Comparison of ENCODE assay signal across 1 cellular context in the genomic region with DNA sequence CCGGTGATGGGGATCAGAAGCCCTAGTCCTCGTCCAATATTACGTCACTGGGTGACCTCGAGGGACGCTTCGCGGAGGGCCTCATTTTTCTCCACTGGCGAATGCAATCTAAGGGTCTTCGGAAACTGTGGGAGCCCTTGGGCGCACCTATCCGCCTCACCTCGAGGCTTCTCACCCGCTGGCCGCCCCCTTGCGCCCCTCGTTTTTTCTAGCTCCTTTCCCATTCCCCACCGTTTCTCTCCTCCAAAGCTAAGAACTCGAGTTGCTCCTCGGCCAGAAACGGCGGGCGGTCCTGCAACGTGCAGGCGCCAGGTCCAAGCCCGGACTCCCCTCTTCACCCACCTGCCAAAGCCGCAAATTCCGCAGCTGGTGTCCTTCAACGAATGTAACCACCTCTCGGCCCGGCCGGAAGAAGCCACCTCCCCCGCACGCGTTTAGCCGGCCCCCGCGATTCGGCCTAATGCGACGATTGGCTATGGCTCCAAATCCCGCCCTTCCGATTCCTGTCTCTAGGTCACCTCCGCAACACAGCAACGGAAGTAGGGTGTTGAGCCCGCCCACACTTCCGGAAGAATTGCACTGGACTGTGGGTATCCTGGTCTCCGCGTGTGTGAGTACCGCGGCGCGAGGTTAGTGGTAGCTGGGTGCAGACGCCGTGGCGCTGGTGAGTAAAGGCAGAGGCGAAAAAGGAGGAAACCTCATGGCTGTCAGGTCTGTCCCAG.
TF ChIP-seq lines count a peak whose summit lies in the region.

A gene with protein sequence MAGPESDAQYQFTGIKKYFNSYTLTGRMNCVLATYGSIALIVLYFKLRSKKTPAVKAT (minus strand): TSS at position 409 of the 722 bp plus-strand sequence. CDS start 4,018 bp downstream, outside the sequence.
A gene with protein sequence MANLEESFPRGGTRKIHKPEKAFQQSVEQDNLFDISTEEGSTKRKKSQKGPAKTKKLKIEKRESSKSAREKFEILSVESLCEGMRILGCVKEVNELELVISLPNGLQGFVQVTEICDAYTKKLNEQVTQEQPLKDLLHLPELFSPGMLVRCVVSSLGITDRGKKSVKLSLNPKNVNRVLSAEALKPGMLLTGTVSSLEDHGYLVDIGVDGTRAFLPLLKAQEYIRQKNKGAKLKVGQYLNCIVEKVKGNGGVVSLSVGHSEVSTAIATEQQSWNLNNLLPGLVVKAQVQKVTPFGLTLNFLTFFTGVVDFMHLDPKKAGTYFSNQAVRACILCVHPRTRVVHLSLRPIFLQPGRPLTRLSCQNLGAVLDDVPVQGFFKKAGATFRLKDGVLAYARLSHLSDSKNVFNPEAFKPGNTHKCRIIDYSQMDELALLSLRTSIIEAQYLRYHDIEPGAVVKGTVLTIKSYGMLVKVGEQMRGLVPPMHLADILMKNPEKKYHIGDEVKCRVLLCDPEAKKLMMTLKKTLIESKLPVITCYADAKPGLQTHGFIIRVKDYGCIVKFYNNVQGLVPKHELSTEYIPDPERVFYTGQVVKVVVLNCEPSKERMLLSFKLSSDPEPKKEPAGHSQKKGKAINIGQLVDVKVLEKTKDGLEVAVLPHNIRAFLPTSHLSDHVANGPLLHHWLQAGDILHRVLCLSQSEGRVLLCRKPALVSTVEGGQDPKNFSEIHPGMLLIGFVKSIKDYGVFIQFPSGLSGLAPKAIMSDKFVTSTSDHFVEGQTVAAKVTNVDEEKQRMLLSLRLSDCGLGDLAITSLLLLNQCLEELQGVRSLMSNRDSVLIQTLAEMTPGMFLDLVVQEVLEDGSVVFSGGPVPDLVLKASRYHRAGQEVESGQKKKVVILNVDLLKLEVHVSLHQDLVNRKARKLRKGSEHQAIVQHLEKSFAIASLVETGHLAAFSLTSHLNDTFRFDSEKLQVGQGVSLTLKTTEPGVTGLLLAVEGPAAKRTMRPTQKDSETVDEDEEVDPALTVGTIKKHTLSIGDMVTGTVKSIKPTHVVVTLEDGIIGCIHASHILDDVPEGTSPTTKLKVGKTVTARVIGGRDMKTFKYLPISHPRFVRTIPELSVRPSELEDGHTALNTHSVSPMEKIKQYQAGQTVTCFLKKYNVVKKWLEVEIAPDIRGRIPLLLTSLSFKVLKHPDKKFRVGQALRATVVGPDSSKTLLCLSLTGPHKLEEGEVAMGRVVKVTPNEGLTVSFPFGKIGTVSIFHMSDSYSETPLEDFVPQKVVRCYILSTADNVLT (N-terminal part only) (plus strand): TSS at position 560 of the 722 bp plus-strand sequence. CDS start 1,801 bp downstream, outside the sequence.

TF ChIP-seq in HepG2, 621 proteins besides CTCF, POLR2A, EP300 and RAD21 (continued from another document and continues in another):
- TF ChIP-seq, protein P1, sequence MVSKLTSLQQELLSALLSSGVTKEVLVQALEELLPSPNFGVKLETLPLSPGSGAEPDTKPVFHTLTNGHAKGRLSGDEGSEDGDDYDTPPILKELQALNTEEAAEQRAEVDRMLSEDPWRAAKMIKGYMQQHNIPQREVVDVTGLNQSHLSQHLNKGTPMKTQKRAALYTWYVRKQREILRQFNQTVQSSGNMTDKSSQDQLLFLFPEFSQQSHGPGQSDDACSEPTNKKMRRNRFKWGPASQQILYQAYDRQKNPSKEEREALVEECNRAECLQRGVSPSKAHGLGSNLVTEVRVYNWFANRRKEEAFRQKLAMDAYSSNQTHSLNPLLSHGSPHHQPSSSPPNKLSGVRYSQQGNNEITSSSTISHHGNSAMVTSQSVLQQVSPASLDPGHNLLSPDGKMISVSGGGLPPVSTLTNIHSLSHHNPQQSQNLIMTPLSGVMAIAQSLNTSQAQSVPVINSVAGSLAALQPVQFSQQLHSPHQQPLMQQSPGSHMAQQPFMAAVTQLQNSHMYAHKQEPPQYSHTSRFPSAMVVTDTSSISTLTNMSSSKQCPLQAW (CRISPR knock-in tag; IDR thresholded peaks at IDR 0.05): peak; percentile 83
- TF ChIP-seq, protein P2, sequence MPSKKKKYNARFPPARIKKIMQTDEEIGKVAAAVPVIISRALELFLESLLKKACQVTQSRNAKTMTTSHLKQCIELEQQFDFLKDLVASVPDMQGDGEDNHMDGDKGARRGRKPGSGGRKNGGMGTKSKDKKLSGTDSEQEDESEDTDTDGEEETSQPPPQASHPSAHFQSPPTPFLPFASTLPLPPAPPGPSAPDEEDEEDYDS (CRISPR knock-in tag; IDR thresholded peaks at IDR 0.05): peak; percentile 82
- TF ChIP-seq MED8 (CRISPR knock-in tag; IDR thresholded peaks at IDR 0.05; ENCODE audit: insufficient replicate concordance) (peak; percentile 11), ZFP90 (CRISPR knock-in tag; IDR thresholded peaks at IDR 0.05; ENCODE audit: borderline replicate concordance) (peak; percentile 45; the same call in 1 of the 2 replicates), HMG20B (CRISPR knock-in tag; conservative IDR thresholded peaks at IDR 0.05) (no peak), ZNF354B (CRISPR knock-in tag; IDR thresholded peaks at IDR 0.05) (no peak; the same call in 1 of the 2 replicates), KLF12 (CRISPR knock-in tag; IDR thresholded peaks at IDR 0.05; ENCODE audit: borderline replicate concordance) (no peak), TBX2 (CRISPR knock-in tag; IDR thresholded peaks at IDR 0.05; ENCODE audit: borderline replicate concordance) (peak; percentile 80; the same call in 1 of the 2 replicates), CAMTA2 (CRISPR knock-in tag; IDR thresholded peaks at IDR 0.05; ENCODE audit: borderline replicate concordance) (no peak; the same call in 1 of the 2 replicates), NFYB (CRISPR knock-in tag; IDR thresholded peaks at IDR 0.05) (peak; percentile 95), ZNF891 (CRISPR knock-in tag; IDR thresholded peaks at IDR 0.05) (no peak; the same call in 1 of the 2 replicates), KDM5A (IDR thresholded peaks at IDR 0.05; ENCODE audit: borderline replicate concordance, low read length) (peak; percentile 72; the same call in 1 of the 2 replicates), ZNF678 (CRISPR knock-in tag; IDR thresholded peaks at IDR 0.05) (no peak), SSRP1 (CRISPR knock-in tag; IDR thresholded peaks at IDR 0.05) (no peak), DPF2 (CRISPR knock-in tag; IDR thresholded peaks at IDR 0.05; ENCODE audit: borderline replicate concordance, low read depth) (no peak), PHB2 (IDR thresholded peaks at IDR 0.05; ENCODE audit: partially characterized antibody) (no peak)
- TF ChIP-seq, protein P3, sequence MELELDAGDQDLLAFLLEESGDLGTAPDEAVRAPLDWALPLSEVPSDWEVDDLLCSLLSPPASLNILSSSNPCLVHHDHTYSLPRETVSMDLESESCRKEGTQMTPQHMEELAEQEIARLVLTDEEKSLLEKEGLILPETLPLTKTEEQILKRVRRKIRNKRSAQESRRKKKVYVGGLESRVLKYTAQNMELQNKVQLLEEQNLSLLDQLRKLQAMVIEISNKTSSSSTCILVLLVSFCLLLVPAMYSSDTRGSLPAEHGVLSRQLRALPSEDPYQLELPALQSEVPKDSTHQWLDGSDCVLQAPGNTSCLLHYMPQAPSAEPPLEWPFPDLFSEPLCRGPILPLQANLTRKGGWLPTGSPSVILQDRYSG (CRISPR knock-in tag; IDR thresholded peaks at IDR 0.05): no peak
- TF ChIP-seq, protein P4, sequence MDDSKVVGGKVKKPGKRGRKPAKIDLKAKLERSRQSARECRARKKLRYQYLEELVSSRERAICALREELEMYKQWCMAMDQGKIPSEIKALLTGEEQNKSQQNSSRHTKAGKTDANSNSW (CRISPR knock-in tag; IDR thresholded peaks at IDR 0.05; ENCODE audit: borderline replicate concordance): no peak
- TF ChIP-seq, protein P5, sequence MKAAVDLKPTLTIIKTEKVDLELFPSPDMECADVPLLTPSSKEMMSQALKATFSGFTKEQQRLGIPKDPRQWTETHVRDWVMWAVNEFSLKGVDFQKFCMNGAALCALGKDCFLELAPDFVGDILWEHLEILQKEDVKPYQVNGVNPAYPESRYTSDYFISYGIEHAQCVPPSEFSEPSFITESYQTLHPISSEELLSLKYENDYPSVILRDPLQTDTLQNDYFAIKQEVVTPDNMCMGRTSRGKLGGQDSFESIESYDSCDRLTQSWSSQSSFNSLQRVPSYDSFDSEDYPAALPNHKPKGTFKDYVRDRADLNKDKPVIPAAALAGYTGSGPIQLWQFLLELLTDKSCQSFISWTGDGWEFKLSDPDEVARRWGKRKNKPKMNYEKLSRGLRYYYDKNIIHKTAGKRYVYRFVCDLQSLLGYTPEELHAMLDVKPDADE (CRISPR knock-in tag; IDR thresholded peaks at IDR 0.05): no peak
- TF ChIP-seq, protein P6, sequence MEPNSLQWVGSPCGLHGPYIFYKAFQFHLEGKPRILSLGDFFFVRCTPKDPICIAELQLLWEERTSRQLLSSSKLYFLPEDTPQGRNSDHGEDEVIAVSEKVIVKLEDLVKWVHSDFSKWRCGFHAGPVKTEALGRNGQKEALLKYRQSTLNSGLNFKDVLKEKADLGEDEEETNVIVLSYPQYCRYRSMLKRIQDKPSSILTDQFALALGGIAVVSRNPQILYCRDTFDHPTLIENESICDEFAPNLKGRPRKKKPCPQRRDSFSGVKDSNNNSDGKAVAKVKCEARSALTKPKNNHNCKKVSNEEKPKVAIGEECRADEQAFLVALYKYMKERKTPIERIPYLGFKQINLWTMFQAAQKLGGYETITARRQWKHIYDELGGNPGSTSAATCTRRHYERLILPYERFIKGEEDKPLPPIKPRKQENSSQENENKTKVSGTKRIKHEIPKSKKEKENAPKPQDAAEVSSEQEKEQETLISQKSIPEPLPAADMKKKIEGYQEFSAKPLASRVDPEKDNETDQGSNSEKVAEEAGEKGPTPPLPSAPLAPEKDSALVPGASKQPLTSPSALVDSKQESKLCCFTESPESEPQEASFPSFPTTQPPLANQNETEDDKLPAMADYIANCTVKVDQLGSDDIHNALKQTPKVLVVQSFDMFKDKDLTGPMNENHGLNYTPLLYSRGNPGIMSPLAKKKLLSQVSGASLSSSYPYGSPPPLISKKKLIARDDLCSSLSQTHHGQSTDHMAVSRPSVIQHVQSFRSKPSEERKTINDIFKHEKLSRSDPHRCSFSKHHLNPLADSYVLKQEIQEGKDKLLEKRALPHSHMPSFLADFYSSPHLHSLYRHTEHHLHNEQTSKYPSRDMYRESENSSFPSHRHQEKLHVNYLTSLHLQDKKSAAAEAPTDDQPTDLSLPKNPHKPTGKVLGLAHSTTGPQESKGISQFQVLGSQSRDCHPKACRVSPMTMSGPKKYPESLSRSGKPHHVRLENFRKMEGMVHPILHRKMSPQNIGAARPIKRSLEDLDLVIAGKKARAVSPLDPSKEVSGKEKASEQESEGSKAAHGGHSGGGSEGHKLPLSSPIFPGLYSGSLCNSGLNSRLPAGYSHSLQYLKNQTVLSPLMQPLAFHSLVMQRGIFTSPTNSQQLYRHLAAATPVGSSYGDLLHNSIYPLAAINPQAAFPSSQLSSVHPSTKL (CRISPR knock-in tag; IDR thresholded peaks at IDR 0.05): no peak
- TF ChIP-seq, protein P7, sequence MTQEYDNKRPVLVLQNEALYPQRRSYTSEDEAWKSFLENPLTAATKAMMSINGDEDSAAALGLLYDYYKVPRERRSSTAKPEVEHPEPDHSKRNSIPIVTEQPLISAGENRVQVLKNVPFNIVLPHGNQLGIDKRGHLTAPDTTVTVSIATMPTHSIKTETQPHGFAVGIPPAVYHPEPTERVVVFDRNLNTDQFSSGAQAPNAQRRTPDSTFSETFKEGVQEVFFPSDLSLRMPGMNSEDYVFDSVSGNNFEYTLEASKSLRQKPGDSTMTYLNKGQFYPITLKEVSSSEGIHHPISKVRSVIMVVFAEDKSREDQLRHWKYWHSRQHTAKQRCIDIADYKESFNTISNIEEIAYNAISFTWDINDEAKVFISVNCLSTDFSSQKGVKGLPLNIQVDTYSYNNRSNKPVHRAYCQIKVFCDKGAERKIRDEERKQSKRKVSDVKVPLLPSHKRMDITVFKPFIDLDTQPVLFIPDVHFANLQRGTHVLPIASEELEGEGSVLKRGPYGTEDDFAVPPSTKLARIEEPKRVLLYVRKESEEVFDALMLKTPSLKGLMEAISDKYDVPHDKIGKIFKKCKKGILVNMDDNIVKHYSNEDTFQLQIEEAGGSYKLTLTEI (CRISPR knock-in tag; conservative IDR thresholded peaks at IDR 0.05): no peak
- TF ChIP-seq, protein P8, sequence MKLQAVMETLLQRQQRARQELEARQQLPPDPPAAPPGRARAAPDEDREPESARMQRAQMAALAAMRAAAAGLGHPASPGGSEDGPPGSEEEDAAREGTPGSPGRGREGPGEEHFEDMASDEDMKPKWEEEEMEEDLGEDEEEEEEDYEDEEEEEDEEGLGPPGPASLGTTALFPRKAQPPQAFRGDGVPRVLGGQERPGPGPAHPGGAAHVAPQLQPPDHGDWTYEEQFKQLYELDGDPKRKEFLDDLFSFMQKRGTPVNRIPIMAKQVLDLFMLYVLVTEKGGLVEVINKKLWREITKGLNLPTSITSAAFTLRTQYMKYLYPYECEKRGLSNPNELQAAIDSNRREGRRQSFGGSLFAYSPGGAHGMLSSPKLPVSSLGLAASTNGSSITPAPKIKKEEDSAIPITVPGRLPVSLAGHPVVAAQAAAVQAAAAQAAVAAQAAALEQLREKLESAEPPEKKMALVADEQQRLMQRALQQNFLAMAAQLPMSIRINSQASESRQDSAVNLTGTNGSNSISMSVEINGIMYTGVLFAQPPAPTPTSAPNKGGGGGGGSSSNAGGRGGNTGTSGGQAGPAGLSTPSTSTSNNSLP (IDR thresholded peaks at IDR 0.05; ENCODE audit: low read depth, low read length): 0 out of 2 replicates have a peak, but pooled peaks have one; percentile 26
- TF ChIP-seq, protein P9, sequence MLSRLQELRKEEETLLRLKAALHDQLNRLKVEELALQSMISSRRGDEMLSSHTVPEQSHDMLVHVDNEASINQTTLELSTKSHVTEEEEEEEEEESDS (CRISPR knock-in tag; IDR thresholded peaks at IDR 0.05; ENCODE audit: borderline replicate concordance): 0 out of 2 replicates have a peak, but pooled peaks have one; percentile 37
- TF ChIP-seq, protein P10, sequence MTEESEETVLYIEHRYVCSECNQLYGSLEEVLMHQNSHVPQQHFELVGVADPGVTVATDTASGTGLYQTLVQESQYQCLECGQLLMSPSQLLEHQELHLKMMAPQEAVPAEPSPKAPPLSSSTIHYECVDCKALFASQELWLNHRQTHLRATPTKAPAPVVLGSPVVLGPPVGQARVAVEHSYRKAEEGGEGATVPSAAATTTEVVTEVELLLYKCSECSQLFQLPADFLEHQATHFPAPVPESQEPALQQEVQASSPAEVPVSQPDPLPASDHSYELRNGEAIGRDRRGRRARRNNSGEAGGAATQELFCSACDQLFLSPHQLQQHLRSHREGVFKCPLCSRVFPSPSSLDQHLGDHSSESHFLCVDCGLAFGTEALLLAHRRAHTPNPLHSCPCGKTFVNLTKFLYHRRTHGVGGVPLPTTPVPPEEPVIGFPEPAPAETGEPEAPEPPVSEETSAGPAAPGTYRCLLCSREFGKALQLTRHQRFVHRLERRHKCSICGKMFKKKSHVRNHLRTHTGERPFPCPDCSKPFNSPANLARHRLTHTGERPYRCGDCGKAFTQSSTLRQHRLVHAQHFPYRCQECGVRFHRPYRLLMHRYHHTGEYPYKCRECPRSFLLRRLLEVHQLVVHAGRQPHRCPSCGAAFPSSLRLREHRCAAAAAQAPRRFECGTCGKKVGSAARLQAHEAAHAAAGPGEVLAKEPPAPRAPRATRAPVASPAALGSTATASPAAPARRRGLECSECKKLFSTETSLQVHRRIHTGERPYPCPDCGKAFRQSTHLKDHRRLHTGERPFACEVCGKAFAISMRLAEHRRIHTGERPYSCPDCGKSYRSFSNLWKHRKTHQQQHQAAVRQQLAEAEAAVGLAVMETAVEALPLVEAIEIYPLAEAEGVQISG (CRISPR knock-in tag; IDR thresholded peaks at IDR 0.05): peak; percentile 88
- TF ChIP-seq, protein P11, sequence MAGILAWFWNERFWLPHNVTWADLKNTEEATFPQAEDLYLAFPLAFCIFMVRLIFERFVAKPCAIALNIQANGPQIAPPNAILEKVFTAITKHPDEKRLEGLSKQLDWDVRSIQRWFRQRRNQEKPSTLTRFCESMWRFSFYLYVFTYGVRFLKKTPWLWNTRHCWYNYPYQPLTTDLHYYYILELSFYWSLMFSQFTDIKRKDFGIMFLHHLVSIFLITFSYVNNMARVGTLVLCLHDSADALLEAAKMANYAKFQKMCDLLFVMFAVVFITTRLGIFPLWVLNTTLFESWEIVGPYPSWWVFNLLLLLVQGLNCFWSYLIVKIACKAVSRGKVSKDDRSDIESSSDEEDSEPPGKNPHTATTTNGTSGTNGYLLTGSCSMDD (CRISPR knock-in tag; IDR thresholded peaks at IDR 0.05): no peak
